Comparison of ENCODE assay signal across 22 cellular contexts in genomic region chr12:127528576-127528975, GRCh38.
"Had no signal": no experiment of that assay in that cellular context is flagged by ENCODE, and none has a peak within 500 bp of the region (broad histone marks: within the 10 kb centered on the region; RNA-seq: fewer than 3 reads in every experiment).

No MANE protein-coding gene starts in this region.

- H3K27ac ChIP-seq: PC-9, Peyer's patch, SJCRH30, SK-N-MC had no signal

- H3K4me2 ChIP-seq: PC-9 had no signal

- H3K27me3 ChIP-seq: MG63, Peyer's patch, SJCRH30 had no signal

- ATAC-seq: Right ventricle myocardium inferior had no signal

- H3K4me3 ChIP-seq: MG63, PC-9, Peyer's patch, SJCRH30, SK-N-MC had no signal

- DNase-seq: KBM-7, MG63, NCI-H1092, NCI-H1105 treated with DMSO at 0.1 percent for 48 hours, NCI-H1417 treated with DMSO at 0.1 percent for 48 hours, NCI-H146, NCI-H1694 treated with DMSO at 0.1 percent for 48 hours, NCI-H1930, NCI-H2081, NCI-H2107, NCI-H2227 treated with DMSO at 0.1 percent for 48 hours, NCI-H510A, NCI-H524 treated with DMSO at 0.1 percent for 48 hours, NCI-H69, NCI-H774, OCI-M1, PC-9, Peyer's patch, SHP77 treated with DMSO at 0.1 percent for 48 hours, SJCRH30 had no signal

- H3K36me3 ChIP-seq: MG63, Peyer's patch, SJCRH30 had no signal

- H3K4me1 ChIP-seq: Peyer's patch, SJCRH30 had no signal
